1 cellular context compared by ENCODE assay signal in the genomic region with DNA sequence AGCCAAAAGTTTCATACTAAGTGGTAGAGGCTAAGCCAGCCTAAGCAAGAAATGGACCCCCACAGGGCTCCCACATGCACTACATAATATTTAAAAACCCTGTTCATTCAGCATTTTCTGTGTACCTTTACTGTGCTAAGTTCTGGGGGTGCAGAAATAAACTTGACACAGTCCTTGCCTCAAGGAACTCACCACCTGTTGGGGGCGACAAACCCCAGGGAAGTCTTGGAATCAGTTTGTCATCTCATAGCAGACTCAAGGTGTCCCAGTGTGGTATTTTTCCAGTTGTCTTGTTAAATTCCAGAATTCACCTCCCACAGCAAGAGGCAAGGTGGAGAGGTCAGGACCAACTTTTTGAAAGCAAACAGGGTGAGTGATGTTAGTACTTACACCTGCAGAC.
TF ChIP-seq lines count a peak whose summit lies in the region.

No MANE protein-coding gene starts in this region.

TF ChIP-seq in H1, 55 proteins besides CTCF, POLR2A, EP300 and RAD21:
- no peak for TF ChIP-seq SIN3A (conservative IDR thresholded peaks at IDR 0.05 in 1 of 2, IDR thresholded peaks at IDR 0.05 in 1 of 2; ENCODE audit: low read depth in 1 of 2, low read length in 2 of 2)
- no peak for TF ChIP-seq SP2 (IDR thresholded peaks at IDR 0.05; ENCODE audit: low read length)
- TF ChIP-seq, protein P1, sequence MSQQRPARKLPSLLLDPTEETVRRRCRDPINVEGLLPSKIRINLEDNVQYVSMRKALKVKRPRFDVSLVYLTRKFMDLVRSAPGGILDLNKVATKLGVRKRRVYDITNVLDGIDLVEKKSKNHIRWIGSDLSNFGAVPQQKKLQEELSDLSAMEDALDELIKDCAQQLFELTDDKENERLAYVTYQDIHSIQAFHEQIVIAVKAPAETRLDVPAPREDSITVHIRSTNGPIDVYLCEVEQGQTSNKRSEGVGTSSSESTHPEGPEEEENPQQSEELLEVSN (IDR thresholded peaks at IDR 0.05) = no peak
- no peak for TF ChIP-seq SIRT6 (IDR thresholded peaks at IDR 0.05; ENCODE audit: low read length)
- no peak for TF ChIP-seq JUND (IDR thresholded peaks at IDR 0.05; ENCODE audit: low read length)
- TF ChIP-seq TCF12 (IDR thresholded peaks at IDR 0.05; ENCODE audit: low read depth, low read length) = no peak
- TF ChIP-seq SP4 (IDR thresholded peaks at IDR 0.05; ENCODE audit: low read length) = no peak
- TF ChIP-seq POU5F1 (IDR thresholded peaks at IDR 0.05; ENCODE audit: low read depth, low read length) = no peak
- no peak for TF ChIP-seq CHD1 (IDR thresholded peaks at IDR 0.05; ENCODE audit: low read depth, low read length)
- TF ChIP-seq CBX5 (IDR thresholded peaks at IDR 0.05; ENCODE audit: low read depth, low read length) = no peak
- TF ChIP-seq SP1 (IDR thresholded peaks at IDR 0.05; ENCODE audit: low read depth, low read length) = no peak
- no peak for TF ChIP-seq MAFK (IDR thresholded peaks at IDR 0.05; ENCODE audit: low read depth, low read length)
- no peak for TF ChIP-seq EGR1 (IDR thresholded peaks at IDR 0.05; ENCODE audit: borderline replicate concordance, low read depth, low read length)
- TF ChIP-seq PHF8 (conservative IDR thresholded peaks at IDR 0.05; ENCODE audit: low read depth, low read length) = no peak
- TF ChIP-seq FOSL1 (IDR thresholded peaks at IDR 0.05; ENCODE audit: insufficient read depth, low read depth, low read length) = no peak
